19 cellular contexts compared by ENCODE assay signal in the genomic region with DNA sequence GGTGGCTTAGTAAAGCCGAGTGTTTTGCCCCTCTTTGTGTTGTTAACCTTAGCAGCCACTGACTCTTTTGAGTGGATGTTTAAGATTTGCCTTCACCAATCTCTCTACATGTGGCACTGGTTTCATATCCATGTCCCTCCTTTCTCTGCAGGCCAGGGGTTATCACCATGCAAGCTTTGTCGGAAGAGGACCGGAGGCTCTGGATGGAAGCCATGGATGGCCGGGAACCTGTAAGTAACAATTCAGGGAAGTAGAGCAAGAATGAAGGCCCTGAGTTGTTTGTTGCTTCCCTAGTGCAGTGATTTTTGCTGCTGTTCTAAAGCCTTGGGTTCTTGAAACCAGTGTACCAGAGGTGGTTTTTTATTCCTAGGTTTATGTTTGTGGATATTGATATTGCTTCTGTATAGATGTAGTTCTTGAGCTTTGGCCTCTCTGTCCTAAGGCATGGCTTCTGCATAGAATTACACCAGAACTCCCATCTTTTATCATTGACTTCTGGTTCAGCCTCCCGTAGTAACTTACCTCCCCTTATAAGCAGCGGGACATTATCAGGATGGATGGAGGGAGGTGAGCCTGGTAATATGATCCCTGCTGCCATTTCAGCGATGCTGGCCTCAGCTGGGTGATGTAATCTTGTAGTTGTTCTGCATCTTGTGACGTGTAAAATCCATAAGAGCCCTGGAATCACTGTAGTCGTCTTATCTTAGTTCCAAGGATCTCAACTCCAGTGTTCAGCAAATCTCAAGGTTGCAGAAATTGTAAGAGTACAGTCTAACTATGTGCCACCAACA.
DNase-seq lines count a peak whose midpoint lies in the region; ATAC-seq, FAIRE-seq and TF ChIP-seq lines count a peak whose summit lies in the region.
"Had no signal": no experiment of that assay in that cellular context is flagged by ENCODE, and none has a peak within 500 bp of the region (broad histone marks: within the 10 kb centered on the region; RNA-seq: fewer than 3 reads in every experiment).

No MANE protein-coding gene starts in this region.

- no peak overlapping the region for H3K4me3 Mint-ChIP-seq in CD8-positive, alpha-beta memory T cell
- H3K4me3 Mint-ChIP-seq: activated CD4-positive, alpha-beta T cell treated with anti-CD3 and anti-CD28 coated beads, Interleukin-2, amount 10 ng/mL, durations not matched to agents 24 days and 14 days; activated CD8-positive, alpha-beta memory T cell treated with anti-CD3 and anti-CD28 coated beads, Interleukin-2, amount 10 ng/mL, durations not matched to agents 7 days and 5 days; activated naive CD8-positive, alpha-beta T cell; stimulated activated naive B cell treated with anti-CD40 and anti-IgM and Interleukin-4, amounts not matched to agents 10 μg/mL and 1 μg/mL and 100 μg/mL, for 72 hours had no signal

- H4K20me1 ChIP-seq in H1 (replicated peaks in 1 of 2; ENCODE audit: control insufficient read depth in 1 of 2, insufficient read depth in 2 of 2, low read length in 2 of 2): no peaks in the 10 kb centered on the region

- no peaks in the 10 kb centered on the region for H3K9me3 Mint-ChIP-seq in CD8-positive, alpha-beta memory T cell
- H3K9me3 Mint-ChIP-seq: stimulated activated naive B cell treated with anti-CD40 and anti-IgM and Interleukin-4, amounts not matched to agents 10 μg/mL and 1 μg/mL and 100 μg/mL, for 72 hours had no signal

- CTCF ChIA-PET in CD8-positive, alpha-beta memory T cell (lab: Charles Lee): interaction anchor here (1.4 kb wide), 1 partner anchor 10 kb away, joined by 4 read pairs; no protein-coding TSS in a partner anchor
- CTCF ChIA-PET in HEK293 (lab: Yijun Ruan, JAX) (interaction anchor here (1.0 to 3.2 kb wide), 3 partner anchors 10 to 44 kb away, joined by 3 to 10 read pairs (median 4); no protein-coding TSS in a partner anchor), H1 (lab: Charles Lee; ENCODE audit: partially characterized antibody) (interaction anchor here (0.5 to 3.5 kb wide), 6 partner anchors 11 to 1037 kb away, joined by 3 to 14 read pairs (median 5); no protein-coding TSS in a partner anchor)

- 0 out of 2 replicates have a peak overlapping the region, but pooled peaks have one; percentile 51 for H2BK12ac ChIP-seq in H1 (ENCODE audit: low read depth, low read length)

- H3K9me3 ChIP-seq in CD8-positive, alpha-beta memory T cell (ENCODE audit: low read length): no peaks in the 10 kb centered on the region
- no peaks in the 10 kb centered on the region for H3K9me3 ChIP-seq in HEK293 (ENCODE audit: control insufficient read depth, insufficient read depth, low read depth, low read length)
- no peaks in the 10 kb centered on the region for H3K9me3 ChIP-seq in H1 (ENCODE audit: insufficient read depth in 2 of 2, low read depth in 1 of 2, low read length in 1 of 2)

- H3K79me1 ChIP-seq in H1 (ENCODE audit: low read depth, low read length): no peaks in the 10 kb centered on the region

- TF ChIP-seq CTCF in HEK293 (tag by site-specific recombination; IDR thresholded peaks at IDR 0.05): no peak
- TF ChIP-seq CTCF in H1 (IDR thresholded peaks at IDR 0.05; ENCODE audit: control extremely low read depth in 1 of 3, insufficient read depth in 1 of 3, low read depth in 1 of 3, low read length in 3 of 3): no peak

- no peak for ATAC-seq in HG03039 (IDR thresholded peaks at IDR 0.05; ENCODE audit: unreplicated experiment)
- no peak for ATAC-seq in GM19035 (IDR thresholded peaks at IDR 0.05; ENCODE audit: unreplicated experiment)
- ATAC-seq: activated CD8-positive, alpha-beta memory T cell treated with anti-CD3 and anti-CD28 coated beads, Interleukin-2, amount 10 ng/mL, durations not matched to agents 7 days and 5 days; sciatic nerve; stimulated activated naive B cell treated with anti-CD40 and anti-IgM and Interleukin-4, amounts not matched to agents 10 μg/mL and 1 μg/mL and 100 μg/mL, for 72 hours had no signal

- H3K14ac ChIP-seq in H1 (ENCODE audit: insufficient read length): no peak overlapping the region

- 80% methylated on average over 9 of the region's 9 CpGs; no CpG with 5 or more reads in 1 of the 2 experiments for WGBS in H1 (ENCODE audit: extremely low coverage in 1 of 2, insufficient coverage in 1 of 2, insufficient read length in 1 of 2, insufficient replicate concordance in 2 of 2, low coverage in 1 of 2, low lambda C conversion rate in 2 of 2, missing lambda C conversion rate in 1 of 2), 2 experiments

- no peaks in the 10 kb centered on the region; the same call in 1 of the 2 replicates for H3K23me2 ChIP-seq in H1 (ENCODE audit: low read depth, low read length)

- peak overlapping the region in 1 of 4 experiments; percentile 32; a peak in 1 of 7 replicates for H3K9ac ChIP-seq in H1 (replicated peaks in 1 of 4; ENCODE audit: extremely low read depth in 1 of 4, low read depth in 3 of 4, low read length in 3 of 4)
- H3K9ac ChIP-seq: KMS-11 had no signal

- no peak overlapping the region for H2AK5ac ChIP-seq in H1 (ENCODE audit: low read depth, low read length)

- peaks cover 16% of the 10 kb centered on the region for H3K36me3 ChIP-seq in CD8-positive, alpha-beta memory T cell (ENCODE audit: insufficient read depth, low read length)
- H3K36me3 ChIP-seq in HEK293 (ENCODE audit: control insufficient read depth in 2 of 2, insufficient read depth in 1 of 2, low read length in 2 of 2) (no peaks in the 10 kb centered on the region), H1 (ENCODE audit: control insufficient read depth in 2 of 4, insufficient read depth in 4 of 4, low read length in 3 of 4) (peaks cover 0 to 5% (median 0%) of the 10 kb centered on the region in 4 experiments; a peak in 2 of 8 replicates)

- H3K4ac ChIP-seq in H1 (replicated peaks; ENCODE audit: insufficient read length, low read depth, low read length): no peak overlapping the region

- H3K18ac ChIP-seq in H1 (ENCODE audit: extremely low read depth, low read length): no peak overlapping the region

- H3K4me1 Mint-ChIP-seq in CD8-positive, alpha-beta memory T cell: peaks cover 66 to 72% (median 70%) of the 10 kb centered on the region in 3 donors

- TF ChIP-seq RAD21 in H1 (IDR thresholded peaks at IDR 0.05 in 1 of 2, conservative IDR thresholded peaks at IDR 0.05 in 1 of 2; ENCODE audit: low read depth in 2 of 2, low read length in 2 of 2): no peak

- H3K4me3 ChIP-seq in CD8-positive, alpha-beta memory T cell (ENCODE audit: low read length): no peak overlapping the region
- H3K4me3 ChIP-seq in HEK293 (ENCODE audit: low read depth, low read length) (no peak overlapping the region), H1 (ENCODE audit: extremely low read depth in 1 of 4, insufficient read depth in 2 of 4, low read depth in 3 of 4, low read length in 4 of 4) (no peak overlapping the region)

- no peak overlapping the region for H2AFZ ChIP-seq in H1 (ENCODE audit: low read length)

- no peak for TF ChIP-seq POLR2A in H1 (IDR thresholded peaks at IDR 0.05; ENCODE audit: control extremely low read depth in 1 of 2, low read depth in 2 of 2, low read length in 2 of 2)

- no peak overlapping the region for H3K23ac ChIP-seq in H1 (ENCODE audit: insufficient read length)

- no peak overlapping the region for H2BK120ac ChIP-seq in H1 (replicated peaks; ENCODE audit: low read depth, low read length)

- H3K27me3 Mint-ChIP-seq in CD8-positive, alpha-beta memory T cell: no peaks in the 10 kb centered on the region
- H3K27me3 Mint-ChIP-seq: activated CD4-positive, alpha-beta T cell treated with anti-CD3 and anti-CD28 coated beads, Interleukin-2, amount 10 ng/mL, durations not matched to agents 24 days and 14 days; activated CD8-positive, alpha-beta memory T cell treated with anti-CD3 and anti-CD28 coated beads, Interleukin-2, amount 10 ng/mL, durations not matched to agents 7 days and 5 days; activated naive CD8-positive, alpha-beta T cell; stimulated activated naive B cell treated with anti-CD40 and anti-IgM and Interleukin-4, amounts not matched to agents 10 μg/mL and 1 μg/mL and 100 μg/mL, for 72 hours had no signal

- H3K27ac ChIP-seq in CD8-positive, alpha-beta memory T cell (ENCODE audit: low read depth, low read length): no peak overlapping the region
- H3K27ac ChIP-seq in HEK293 (ENCODE audit: extremely low read depth, low read depth, low read length) (no peak overlapping the region), H1 (ENCODE audit: low read depth, low read length) (0 out of 2 replicates have a peak overlapping the region, but pooled peaks have one; percentile 9)
- H3K27ac ChIP-seq: KMS-11 had no signal

- no peaks in the 10 kb centered on the region for H3K79me2 ChIP-seq in H1 (ENCODE audit: control insufficient read depth in 1 of 2, insufficient read depth in 2 of 2, low read length in 2 of 2)

- peak overlapping the region in 1 of 2 experiments; percentile 12; a peak in 1 of 4 replicates for H3K4me2 ChIP-seq in H1 (ENCODE audit: insufficient read depth in 1 of 2, low read depth in 2 of 2, low read length in 2 of 2)
- H3K4me2 ChIP-seq: KMS-11 had no signal

- no peak overlapping the region for H4K5ac ChIP-seq in H1 (ENCODE audit: insufficient read length, low read depth, low read length)

- no peak for DNase-seq in CD8-positive, alpha-beta memory T cell
- DNase-seq in H1 (ENCODE audit: low read depth in 1 of 2, low spot score in 2 of 2) (no peak), left kidney (ENCODE audit: low read depth, low spot score) (peak; percentile 41), mesenteric fat pad (ENCODE audit: low spot score) (no peak)
- DNase-seq: activated CD4-positive, alpha-beta T cell treated with anti-CD3 and anti-CD28 coated beads, Interleukin-2, amount 10 ng/mL, durations not matched to agents 24 days and 14 days; activated CD8-positive, alpha-beta memory T cell treated with anti-CD3 and anti-CD28 coated beads, Interleukin-2, amount 10 ng/mL, durations not matched to agents 7 days and 5 days; DMS153; GDM1; MV-4-11; NCI-H1694; NCI-H226; stimulated activated naive B cell treated with anti-CD40 and anti-IgM and Interleukin-4, amounts not matched to agents 10 μg/mL and 1 μg/mL and 100 μg/mL, for 72 hours; T-helper 1 cell had no signal

- no peak overlapping the region for H2BK5ac ChIP-seq in H1 (ENCODE audit: low read depth, low read length)

- peaks cover 12 to 51% (median 20%) of the 10 kb centered on the region in 3 donors for H3K36me3 Mint-ChIP-seq in CD8-positive, alpha-beta memory T cell

- peak overlapping the region in 7 of 8 donors; percentile 41 to 97 (median 91) for H3K27ac Mint-ChIP-seq in CD8-positive, alpha-beta memory T cell
- H3K27ac Mint-ChIP-seq: activated CD4-positive, alpha-beta T cell treated with anti-CD3 and anti-CD28 coated beads, Interleukin-2, amount 10 ng/mL, durations not matched to agents 24 days and 14 days; activated CD8-positive, alpha-beta memory T cell treated with anti-CD3 and anti-CD28 coated beads, Interleukin-2, amount 10 ng/mL, durations not matched to agents 7 days and 5 days; activated naive CD8-positive, alpha-beta T cell; stimulated activated naive B cell treated with anti-CD40 and anti-IgM and Interleukin-4, amounts not matched to agents 10 μg/mL and 1 μg/mL and 100 μg/mL, for 72 hours had no signal

- H2BK15ac ChIP-seq in H1 (ENCODE audit: low read length): no peak overlapping the region

- FAIRE-seq in H1 (lab: Jason Lieb, UNC): peak; percentile 63

- TF ChIP-seq EP300 in H1 (IDR thresholded peaks at IDR 0.05; ENCODE audit: borderline replicate concordance in 1 of 2, low read depth in 2 of 2, low read length in 2 of 2): no peak

- peak overlapping the region; percentile 68; the same call in 1 of the 2 replicates for H2BK20ac ChIP-seq in H1 (ENCODE audit: low read length)

- no peak overlapping the region for H3K56ac ChIP-seq in H1 (replicated peaks; ENCODE audit: insufficient read length, low read depth, low read length)

- no peak overlapping the region for H4K91ac ChIP-seq in H1 (replicated peaks; ENCODE audit: insufficient read length, low read length)

- POLR2A ChIA-PET in CD8-positive, alpha-beta memory T cell (lab: Charles Lee): no interaction called here
- POLR2A ChIA-PET in HEK293 (lab: Yijun Ruan, JAX): no interaction called here
- POLR2A ChIA-PET in H1 (lab: Charles Lee; ENCODE audit: partially characterized antibody): no interaction called here

- no peaks in the 10 kb centered on the region for H3K27me3 ChIP-seq in CD8-positive, alpha-beta memory T cell (ENCODE audit: insufficient read depth, low read length, poor library complexity, severe bottlenecking)
- H3K27me3 ChIP-seq in H1 (replicated peaks in 1 of 4; ENCODE audit: control insufficient read depth in 3 of 4, extremely low read depth in 1 of 4, insufficient read depth in 3 of 4, low read length in 3 of 4): no peaks in the 10 kb centered on the region

- no peak overlapping the region for H4K8ac ChIP-seq in H1 (ENCODE audit: extremely low read depth, insufficient read depth, low read length)

- peaks cover 16% of the 10 kb centered on the region for H3K4me1 ChIP-seq in CD8-positive, alpha-beta memory T cell (ENCODE audit: insufficient read depth, low read length)
- H3K4me1 ChIP-seq in HEK293 (ENCODE audit: control insufficient read depth, insufficient read depth, low read length) (peaks cover 6% of the 10 kb centered on the region; the same call in 1 of the 2 replicates), H1 (replicated peaks in 1 of 4; ENCODE audit: control insufficient read depth in 3 of 4, insufficient read depth in 4 of 4, low read length in 3 of 4) (peaks cover 0 to 3% (median 0%) of the 10 kb centered on the region in 4 experiments; a peak in 3 of 7 replicates)
